In the genomic region with DNA sequence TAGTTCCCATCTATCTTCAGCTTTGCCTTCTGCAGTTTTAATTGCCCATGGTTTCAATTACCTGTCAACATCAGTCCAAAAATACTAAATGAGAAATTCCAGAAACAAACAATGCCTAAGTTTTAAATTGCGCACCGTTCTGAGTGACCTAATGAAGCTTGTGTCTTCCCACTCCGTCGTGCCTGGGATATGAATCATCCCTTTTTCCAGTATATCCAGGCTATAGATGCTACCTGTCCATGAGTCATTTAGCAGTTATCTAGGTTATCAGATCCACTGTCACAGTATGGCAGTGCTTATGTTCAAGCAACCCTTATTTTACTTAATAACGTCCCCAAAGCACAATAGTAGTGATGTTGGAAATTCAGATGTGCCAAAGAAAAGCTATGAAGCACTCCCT, we compare ENCODE assay signal across 16 cellular contexts.
"Had no signal": no experiment of that assay in that cellular context is flagged by ENCODE, and none has a peak within 500 bp of the region (broad histone marks: within the 10 kb centered on the region; RNA-seq: fewer than 3 reads in every experiment).

No MANE protein-coding gene starts in this region.

- H3K27me3 ChIP-seq: testis had no signal

- H3K4me1 ChIP-seq: esophagus muscularis mucosa, left lung, testis, uterus had no signal

- H3K36me3 ChIP-seq: esophagus muscularis mucosa, left lung, uterus had no signal

- H3K27ac Mint-ChIP-seq: brain; endodermal cell; memory B cell; natural killer cell treated with Interleukin-12 subunit alpha and Interleukin-12 subunit beta and Interleukin-15 and Interleukin-18, amount 100 ng/mL, for 72 hours; stimulated activated naive CD8-positive, alpha-beta T cell treated with anti-CD3 and anti-CD28 coated beads, Interleukin-15, Interleukin-2, amounts not matched to agents 100 ng/mL and 50 ng/mL, for 24 hours; T-helper 2 cell treated with Interferon-gamma antibody and Interleukin-4, amounts not matched to agents 5 μg/mL and 100 μg/mL, for 36 hours had no signal

- ATAC-seq: activated CD4-positive, CD25-positive, alpha-beta regulatory T cell treated with anti-CD3 and anti-CD28 coated beads, Interleukin-2, amount 50 U/mL, for 24 hours; left lung; natural killer cell treated with Interleukin-12 subunit alpha and Interleukin-12 subunit beta and Interleukin-15 and Interleukin-18, amount 100 ng/mL, for 72 hours had no signal

- H3K9me3 Mint-ChIP-seq: brain; endodermal cell; stimulated activated naive CD8-positive, alpha-beta T cell treated with anti-CD3 and anti-CD28 coated beads, Interleukin-15, Interleukin-2, amounts not matched to agents 100 ng/mL and 50 ng/mL, for 24 hours; T-helper 2 cell treated with Interferon-gamma antibody and Interleukin-4, amounts not matched to agents 5 μg/mL and 100 μg/mL, for 36 hours had no signal

- H3K4me1 Mint-ChIP-seq: endodermal cell, memory B cell had no signal

- H3K9me3 ChIP-seq: esophagus muscularis mucosa, left lung, testis, uterus had no signal

- H3K27ac ChIP-seq: esophagus muscularis mucosa, left lung, testis, uterus had no signal

- H3K4me3 ChIP-seq: esophagus muscularis mucosa, left lung, testis, uterus had no signal

- H3K27me3 Mint-ChIP-seq: natural killer cell treated with Interleukin-12 subunit alpha and Interleukin-12 subunit beta and Interleukin-15 and Interleukin-18, amount 100 ng/mL, for 72 hours; stimulated activated naive CD8-positive, alpha-beta T cell treated with anti-CD3 and anti-CD28 coated beads, Interleukin-15, Interleukin-2, amounts not matched to agents 100 ng/mL and 50 ng/mL, for 24 hours had no signal

- H3K36me3 Mint-ChIP-seq: brain; memory B cell; natural killer cell treated with Interleukin-12 subunit alpha and Interleukin-12 subunit beta and Interleukin-15 and Interleukin-18, amount 100 ng/mL, for 72 hours had no signal

- DNase-seq: activated naive CD4-positive, alpha-beta T cell treated with anti-CD3 and anti-CD28 coated beads, Interleukin-2, amount 50 U/mL, for 16 hours; activated T-cell treated with anti-CD3 and anti-CD28 coated beads, Interleukin-2, amount 50 U/mL, for 1 hour; amygdala; endodermal cell; left lung; occipital lobe; stimulated activated CD4-positive, alpha-beta T cell treated with anti-CD3 and anti-CD28 coated beads, Interleukin-4, amount 100 ng/mL, for 24 hours; testis; uterus had no signal

- H3K4me3 Mint-ChIP-seq: brain; endodermal cell; memory B cell; natural killer cell treated with Interleukin-12 subunit alpha and Interleukin-12 subunit beta and Interleukin-15 and Interleukin-18, amount 100 ng/mL, for 72 hours; stimulated activated naive CD8-positive, alpha-beta T cell treated with anti-CD3 and anti-CD28 coated beads, Interleukin-15, Interleukin-2, amounts not matched to agents 100 ng/mL and 50 ng/mL, for 24 hours; T-helper 2 cell treated with Interferon-gamma antibody and Interleukin-4, amounts not matched to agents 5 μg/mL and 100 μg/mL, for 36 hours had no signal
